Comparison of ENCODE assay signal across 11 cellular contexts in genomic region chr19:2533686-2534085, GRCh38. TPM values are rescaled to one million over a fixed set of nuclear protein-coding genes. Genes with fewer than 3 reads are reported as not detected.
DNase-seq lines count a peak whose midpoint lies in the region; ATAC-seq and TF ChIP-seq lines count a peak whose summit lies in the region.
"Had no signal": no experiment of that assay in that cellular context is flagged by ENCODE, and none has a peak within 500 bp of the region (broad histone marks: within the 10 kb centered on the region; RNA-seq: fewer than 3 reads in every experiment).

No MANE protein-coding gene starts in this region.

- H3K14ac ChIP-seq in mesenchymal stem cell (ENCODE audit: low read length in 2 of 2), result no peak overlapping the region

- H3K4ac ChIP-seq in mesenchymal stem cell (ENCODE audit: low read depth in 1 of 2, low read length in 2 of 2), result no peak overlapping the region

- no peak overlapping the region for H4K8ac ChIP-seq in mesenchymal stem cell (ENCODE audit: low read length)

- no peaks in the 10 kb centered on the region for H3K27me3 Mint-ChIP-seq in CD4-positive, alpha-beta T cell
- H3K27me3 Mint-ChIP-seq in HFFc6 (ENCODE audit: insufficient read depth), result no peaks in the 10 kb centered on the region; the same call in none of the 2 replicates

- CTCF ChIA-PET in CD4-positive, alpha-beta T cell (lab: Charles Lee), result interaction anchor here (1.0 to 1.3 kb wide), 2 partner anchors 56 to 80 kb away, joined by 3 read pairs; no protein-coding TSS in a partner anchor

- H3K4me3 ChIP-seq in mesenchymal stem cell (ENCODE audit: insufficient read depth in 1 of 2, low read depth in 1 of 2, low read length in 2 of 2), result no peak overlapping the region

- no peak overlapping the region for H2BK12ac ChIP-seq in mesenchymal stem cell (ENCODE audit: low read length in 2 of 2)

- peak; percentile 41 for ATAC-seq in CD4-positive, alpha-beta T cell (ENCODE audit: poor library complexity)
- ATAC-seq in HG02678 (IDR thresholded peaks at IDR 0.05; ENCODE audit: unreplicated experiment), result no peak

- H3K4me1 ChIP-seq in mesenchymal stem cell (ENCODE audit: control insufficient read depth, insufficient read depth, low read depth, low read length), result peaks cover 5% of the 10 kb centered on the region

- no peak overlapping the region for H3K4me3 Mint-ChIP-seq in CD4-positive, alpha-beta T cell
- peak overlapping the region; percentile 24 for H3K4me3 Mint-ChIP-seq in HFFc6

- H3K27ac ChIP-seq in CD4-positive, alpha-beta T cell (ENCODE audit: low read depth, low read length), result no peak overlapping the region
- no peak overlapping the region for H3K27ac ChIP-seq in mesenchymal stem cell (ENCODE audit: low read length, poor library complexity, severe bottlenecking)

- H2BK5ac ChIP-seq in mesenchymal stem cell (ENCODE audit: low read depth, low read length, poor library complexity, severe bottlenecking), result no peak overlapping the region

- intact Hi-C loops in CD4-positive, alpha-beta T cell (cut with DNase I, micrococcal nuclease), result loop anchor here in 1 of 2 experiments (10.0 kb wide), 1 partner anchor 49 kb away; no protein-coding TSS in a partner anchor

- H3K36me3 Mint-ChIP-seq in CD4-positive, alpha-beta T cell (ENCODE audit: low read depth), result no peaks in the 10 kb centered on the region
- no peaks in the 10 kb centered on the region; the same call in 1 of the 2 replicates for H3K36me3 Mint-ChIP-seq in HFFc6 (ENCODE audit: low read depth)

- H3K9ac ChIP-seq in mesenchymal stem cell (ENCODE audit: low read length), result no peak overlapping the region

- H3K23ac ChIP-seq in mesenchymal stem cell (ENCODE audit: low read length in 2 of 2), result no peak overlapping the region

- no peak overlapping the region for H3K18ac ChIP-seq in mesenchymal stem cell (ENCODE audit: low read depth in 1 of 2, low read length in 2 of 2)

- peaks cover 2% of the 10 kb centered on the region for H3K9me3 Mint-ChIP-seq in CD4-positive, alpha-beta T cell
- H3K9me3 Mint-ChIP-seq in HFFc6, result peaks cover 8% of the 10 kb centered on the region; the same call in 1 of the 2 replicates

- no peak overlapping the region for H3K4me2 ChIP-seq in mesenchymal stem cell (ENCODE audit: low read length, poor library complexity, severe bottlenecking)

- POLR2A ChIA-PET in CD4-positive, alpha-beta T cell (lab: Charles Lee), result interaction anchor here (0.9 to 1.6 kb wide), 6 partner anchors 19 to 106 kb away, joined by 3 to 11 read pairs (median 3); partner anchors contain the start of genes GADD45B and TIMM13

- no peaks in the 10 kb centered on the region for H3K27me3 ChIP-seq in CD4-positive, alpha-beta T cell (ENCODE audit: control insufficient read depth, insufficient read depth, low read length)
- no peaks in the 10 kb centered on the region for H3K27me3 ChIP-seq in mesenchymal stem cell (ENCODE audit: control insufficient read depth in 1 of 2, insufficient read depth in 1 of 2, low read length in 2 of 2)

- H3K36me3 ChIP-seq in mesenchymal stem cell (ENCODE audit: control insufficient read depth in 1 of 2, insufficient read depth in 2 of 2, low read depth in 1 of 2, low read length in 2 of 2), result no peaks in the 10 kb centered on the region

- H4K91ac ChIP-seq in mesenchymal stem cell (ENCODE audit: low read length), result no peak overlapping the region

- no peak overlapping the region for H2AFZ ChIP-seq in mesenchymal stem cell (ENCODE audit: low read depth, low read length)

- H3K27ac Mint-ChIP-seq in CD4-positive, alpha-beta T cell, result peak overlapping the region; percentile 57
- H3K27ac Mint-ChIP-seq in HFFc6, result peak overlapping the region; percentile 67

- H2AK5ac ChIP-seq in mesenchymal stem cell (ENCODE audit: low read length, severe bottlenecking), result no peak overlapping the region

- H3K4me1 Mint-ChIP-seq in CD4-positive, alpha-beta T cell (ENCODE audit: low read depth), result peaks cover 18% of the 10 kb centered on the region
- peaks cover 53% of the 10 kb centered on the region for H3K4me1 Mint-ChIP-seq in HFFc6 (ENCODE audit: low read depth)

- H2BK120ac ChIP-seq in mesenchymal stem cell (ENCODE audit: low read depth, low read length), result no peak overlapping the region

- WGBS in mesenchymal stem cell, result no CpG with 5 or more reads among the region's 2 CpGs

- DNase-seq in CD4-positive, alpha-beta T cell, result no peak
- DNase-seq in HFFc6, result no peak
- DNase-seq in amniotic epithelial cell (ENCODE audit: low read depth), result peak; percentile 77
- peak; percentile 44 to 45 for DNase-seq in lung microvascular endothelial cell (ENCODE audit: low read depth in 2 of 2)
- DNase-seq in mesenchymal stem cell, result no peak
- no peak for DNase-seq in NCI-H128 (lab: John Stamatoyannopoulos, UW; ENCODE audit: unreplicated experiment)
- no peak for DNase-seq in OCI-M1 (lab: John Stamatoyannopoulos, UW)
- DNase-seq: activated CD4-positive, alpha-beta T cell treated with anti-CD3 and anti-CD28 coated beads for 48 hours; COR-L47; NCI-H524 treated with DMSO at 0.1 percent for 48 hours had no signal

- no peak overlapping the region for H2BK15ac ChIP-seq in mesenchymal stem cell (ENCODE audit: low read depth, poor library complexity, severe bottlenecking)

- H3K9me3 ChIP-seq in CD4-positive, alpha-beta T cell (ENCODE audit: control insufficient read depth, low read length), result no peaks in the 10 kb centered on the region
- H3K9me3 ChIP-seq in mesenchymal stem cell (ENCODE audit: control insufficient read depth, low read length), result peaks cover 10% of the 10 kb centered on the region

- no peaks in the 10 kb centered on the region for H3K79me1 ChIP-seq in mesenchymal stem cell (replicated peaks; ENCODE audit: low read length, poor library complexity, severe bottlenecking)

- TF ChIP-seq CTCF in CD4-positive, alpha-beta T cell (IDR thresholded peaks at IDR 0.05), result no peak
- TF ChIP-seq CTCF in HFFc6 (IDR thresholded peaks at IDR 0.05), result no peak

RNA-seq across cellular contexts. Expression of gene GADD45B, which starts 57.8 kb away (rescaled TPM):
- total RNA-seq in CD4-positive, alpha-beta T cell, result 100 to 1,000 TPM; 284 to 285 TPM
- 10 to 100 TPM; 35.5 to 55.7 (median 39.1) TPM for total RNA-seq in HFFc6 (2021; fragmentation: NEBNext Ultra II Directional; extraction: Animal tissue kit (Norgen Biotek cat#: 25700))
- 49.5 and 175 TPM in 2 replicates for total RNA-seq in lung microvascular endothelial cell
- polyA plus RNA-seq in mesenchymal stem cell (2013, experiment 1 of 2), result 57.8 TPM
- 51.9 TPM for polyA plus RNA-seq in mesenchymal stem cell (2013, experiment 2 of 2)

Comparison
In these comparisons a context has a peak if more than half of its experiments do, and no peak if none do; other contexts are left out.
1. DNase-seq: peak in amniotic epithelial cell (single experiment) and lung microvascular endothelial cell (2 of 2); none in CD4-positive, alpha-beta T cell (0 of 10), HFFc6 (single experiment), mesenchymal stem cell (single experiment), NCI-H128 (single experiment) and OCI-M1 (single experiment).